27 cellular contexts compared by ENCODE assay signal in the genomic region with DNA sequence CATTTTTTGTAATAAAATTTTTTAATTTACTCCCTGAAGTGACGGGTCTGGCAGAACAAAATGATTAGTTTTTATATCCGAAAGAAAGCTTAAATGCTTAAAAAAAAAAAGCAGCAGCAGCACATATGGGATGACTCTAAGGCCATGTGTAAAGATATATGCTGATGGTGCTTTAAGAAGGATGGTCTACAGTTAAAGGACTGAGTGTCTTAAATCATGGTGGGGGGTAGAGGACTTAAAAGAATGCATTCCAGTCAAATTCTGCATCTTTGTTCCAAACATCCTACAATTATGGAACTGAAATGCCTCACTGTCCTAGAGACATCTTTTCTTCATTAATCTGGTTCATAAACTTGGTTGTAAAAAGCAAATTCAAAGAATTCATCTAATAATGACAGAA. TPM values are rescaled to one million over a fixed set of nuclear protein-coding genes. Genes with fewer than 3 reads are reported as not detected.
"Had no signal": no experiment of that assay in that cellular context is flagged by ENCODE, and none has a peak within 500 bp of the region (broad histone marks: within the 10 kb centered on the region; RNA-seq: fewer than 3 reads in every experiment).

No MANE protein-coding gene starts in this region.

- H3K27ac Mint-ChIP-seq: activated CD4-positive, alpha-beta memory T cell treated with anti-CD3 and anti-CD28 coated beads, Interleukin-2, amount 10 ng/mL, durations not matched to agents 7 days and 5 days; activated CD8-positive, alpha-beta memory T cell treated with anti-CD3 and anti-CD28 coated beads, Interleukin-2, amount 10 ng/mL, durations not matched to agents 7 days and 5 days; activated naive CD8-positive, alpha-beta T cell treated with anti-CD3 and anti-CD28 coated beads for 36 hours had no signal

- H3K27me3 Mint-ChIP-seq: activated CD4-positive, alpha-beta memory T cell treated with anti-CD3 and anti-CD28 coated beads, Interleukin-2, amount 10 ng/mL, durations not matched to agents 7 days and 5 days; activated CD8-positive, alpha-beta memory T cell treated with anti-CD3 and anti-CD28 coated beads, Interleukin-2, amount 10 ng/mL, durations not matched to agents 7 days and 5 days; activated naive CD8-positive, alpha-beta T cell treated with anti-CD3 and anti-CD28 coated beads for 36 hours; central memory CD8-positive, alpha-beta T cell had no signal

- H3K4me3 Mint-ChIP-seq: activated CD4-positive, alpha-beta memory T cell treated with anti-CD3 and anti-CD28 coated beads, Interleukin-2, amount 10 ng/mL, durations not matched to agents 7 days and 5 days; activated CD8-positive, alpha-beta memory T cell treated with anti-CD3 and anti-CD28 coated beads, Interleukin-2, amount 10 ng/mL, durations not matched to agents 7 days and 5 days; central memory CD8-positive, alpha-beta T cell had no signal

- DNase-seq: activated CD4-positive, alpha-beta memory T cell treated with anti-CD3 and anti-CD28 coated beads, Interleukin-2, amount 10 ng/mL, durations not matched to agents 7 days and 5 days; activated CD4-positive, alpha-beta T cell treated with anti-CD3 and anti-CD28 coated beads for 1 hour; activated CD4-positive, alpha-beta T cell treated with anti-CD3 and anti-CD28 coated beads for 48 hours; activated CD4-positive, CD25-positive, alpha-beta regulatory T cell; activated CD8-positive, alpha-beta memory T cell treated with anti-CD3 and anti-CD28 coated beads, Interleukin-2, amount 10 ng/mL, durations not matched to agents 7 days and 5 days; activated CD8-positive, alpha-beta memory T cell treated with anti-CD3 and anti-CD28 coated beads, Interleukin-2, amount 50 U/mL, for 48 hours; activated effector memory CD4-positive, alpha-beta T cell treated with Interleukin-2 at 50 U/mL for 16 hours; activated naive CD4-positive, alpha-beta T cell treated with anti-CD3 and anti-CD28 coated beads, Interleukin-2, amount 50 U/mL, for 16 hours; activated naive CD8-positive, alpha-beta T cell treated with anti-CD3 and anti-CD28 coated beads for 36 hours; activated T-cell treated with anti-CD3 and anti-CD28 coated beads, Interleukin-2, amount 50 U/mL, for 48 hours; amniotic stem cell; aorta; NCI-H1105; NCI-H1417 treated with DMSO at 0.1 percent for 48 hours; NCI-H187 treated with DMSO at 0.1 percent for 48 hours; NCI-H2081; NCI-H226; NCI-H524 treated with DMSO at 0.1 percent for 48 hours; SHP77; T1000 had no signal

- ATAC-seq: activated CD8-positive, alpha-beta memory T cell treated with anti-CD3 and anti-CD28 coated beads, Interleukin-2, amount 10 ng/mL, durations not matched to agents 7 days and 5 days; Panc1 had no signal

- H3K27me3 ChIP-seq: cardiac muscle cell, SJSA1 had no signal

- H3K36me3 ChIP-seq: cardiac muscle cell, SJSA1 had no signal

- H3K4me3 ChIP-seq: cardiac muscle cell, SJSA1 had no signal

- H3K9me3 ChIP-seq: SJSA1 had no signal

- H3K9me3 Mint-ChIP-seq: activated CD4-positive, alpha-beta memory T cell treated with anti-CD3 and anti-CD28 coated beads, Interleukin-2, amount 10 ng/mL, durations not matched to agents 7 days and 5 days; activated naive CD8-positive, alpha-beta T cell treated with anti-CD3 and anti-CD28 coated beads for 36 hours; central memory CD8-positive, alpha-beta T cell had no signal

- H3K27ac ChIP-seq: cardiac muscle cell, SJSA1, WERI-Rb-1 had no signal

RNA-seq across cellular contexts. Expression of a gene that starts 9.6 kb away (rescaled TPM):
- total RNA-seq: SJSA1; T-helper 1 cell treated with Interleukin-12 subunit alpha and Interleukin-12 subunit beta and Interleukin-4 antibody, amounts not matched to agents 30 ng/mL and 1 ng/mL, for 36 hours; T-helper 2 cell treated with Interferon-gamma antibody and Interleukin-4, amounts not matched to agents 100 ng/mL and 5 ng/mL, for 36 hours had no signal
